In genomic region chr5:141683596-141684161, GRCh38 we compare ENCODE assay signal across 16 cellular contexts. TPM values are rescaled to one million over a fixed set of nuclear protein-coding genes. Genes with fewer than 3 reads are reported as not detected.
DNase-seq lines count a peak whose midpoint lies in the region; ATAC-seq and TF ChIP-seq lines count a peak whose summit lies in the region.
"Had no signal": no experiment of that assay in that cellular context is flagged by ENCODE, and none has a peak within 500 bp of the region (broad histone marks: within the 10 kb centered on the region; RNA-seq: fewer than 3 reads in every experiment).

No MANE protein-coding gene starts in this region.

- no peak for ATAC-seq in Right ventricle myocardium inferior
- ATAC-seq in activated T-helper 17 cell treated with anti-CD3 and anti-CD28 coated beads, Interleukin-2, amount 50 U/mL, for 72 hours (replicated peaks): no peak
- ATAC-seq: HepG2, Panc1 had no signal

- no peak overlapping the region for H3K27ac Mint-ChIP-seq in activated T-helper 17 cell treated with anti-CD3 and anti-CD28 coated beads, Interleukin-2, amount 50 U/mL, for 72 hours
- H3K27ac Mint-ChIP-seq: activated naive CD4-positive, alpha-beta T cell treated with anti-CD3 and anti-CD28 coated beads for 36 hours had no signal

- peaks cover 7% of the 10 kb centered on the region for H3K36me3 ChIP-seq in left ventricle myocardium inferior
- H3K36me3 ChIP-seq in mesodermal cell (ENCODE audit: control insufficient read depth, insufficient read depth, low read length): peaks cover 11% of the 10 kb centered on the region
- H3K36me3 ChIP-seq: thyroid gland, WERI-Rb-1 had no signal

- peaks cover 78% of the 10 kb centered on the region for H3K4me1 ChIP-seq in left ventricle myocardium inferior
- H3K4me1 ChIP-seq in mesodermal cell (ENCODE audit: control insufficient read depth, insufficient read depth, low read length, poor library complexity, severe bottlenecking): peaks cover 45% of the 10 kb centered on the region

- no peaks in the 10 kb centered on the region for H3K9me3 Mint-ChIP-seq in activated T-helper 17 cell treated with anti-CD3 and anti-CD28 coated beads, Interleukin-2, amount 50 U/mL, for 72 hours
- H3K9me3 Mint-ChIP-seq: activated naive CD4-positive, alpha-beta T cell treated with anti-CD3 and anti-CD28 coated beads for 36 hours had no signal

- H3K36me3 Mint-ChIP-seq in activated T-helper 17 cell treated with anti-CD3 and anti-CD28 coated beads, Interleukin-2, amount 50 U/mL, for 72 hours (ENCODE audit: low read depth): no peaks in the 10 kb centered on the region

- peak overlapping the region; percentile 69 for H3K27ac ChIP-seq in left ventricle myocardium inferior (replicated peaks)
- H3K27ac ChIP-seq in mesodermal cell (ENCODE audit: low read depth, low read length, severe bottlenecking): peak overlapping the region; percentile 46
- H3K27ac ChIP-seq: thyroid gland, WERI-Rb-1 had no signal

- no peak overlapping the region for H3K4me3 ChIP-seq in left ventricle myocardium inferior
- H3K4me3 ChIP-seq in mesodermal cell (ENCODE audit: extremely low read depth, insufficient read depth, low read length, poor library complexity, severe bottlenecking): no peak overlapping the region
- H3K4me3 ChIP-seq: thyroid gland had no signal

- peaks cover 3% of the 10 kb centered on the region for H3K27me3 Mint-ChIP-seq in activated T-helper 17 cell treated with anti-CD3 and anti-CD28 coated beads, Interleukin-2, amount 50 U/mL, for 72 hours

- TF ChIP-seq CTCF in left ventricle myocardium inferior (IDR thresholded peaks at IDR 0.05; ENCODE audit: borderline replicate concordance): no peak

- H3K9me3 ChIP-seq in left ventricle myocardium inferior (replicated peaks) (no peaks in the 10 kb centered on the region), mesodermal cell (ENCODE audit: control insufficient read depth, low read length) (no peaks in the 10 kb centered on the region)
- H3K9me3 ChIP-seq: BE2C, thyroid gland had no signal

- peaks cover 12% of the 10 kb centered on the region for H3K4me1 Mint-ChIP-seq in activated T-helper 17 cell treated with anti-CD3 and anti-CD28 coated beads, Interleukin-2, amount 50 U/mL, for 72 hours

- peak overlapping the region; percentile 86 for H3K4me3 Mint-ChIP-seq in activated T-helper 17 cell treated with anti-CD3 and anti-CD28 coated beads, Interleukin-2, amount 50 U/mL, for 72 hours

- intact Hi-C loops in left ventricle myocardium inferior (cut with micrococcal nuclease): no loop called here
- intact Hi-C loops in Right ventricle myocardium inferior (cut with DNase I): no loop called here

- H3K27me3 ChIP-seq in left ventricle myocardium inferior (ENCODE audit: low read depth): no peaks in the 10 kb centered on the region
- H3K27me3 ChIP-seq: BE2C, thyroid gland had no signal

- DNase-seq in left ventricle myocardium inferior (no peak), Right ventricle myocardium inferior (ENCODE audit: missing footprints) (no peak), GDM1 (lab: John Stamatoyannopoulos, UW) (no peak), DMS79 (lab: John Stamatoyannopoulos, UW) (no peak), C1 segment of cervical spinal cord (lab: John Stamatoyannopoulos, UW) (no peak)
- DNase-seq in activated effector memory CD4-positive, alpha-beta T cell treated with anti-CD3 and anti-CD28 coated beads, Interleukin-2, amount 50 U/mL, for 16 hours: no peak
- DNase-seq: BE2C, NCI-H2081, NCI-H524 treated with DMSO at 0.1 percent for 48 hours, WERI-Rb-1 had no signal

RNA-seq across cellular contexts. Expression of gene ARAP3, which starts 1.6 kb away (rescaled TPM):
- total RNA-seq in left ventricle myocardium inferior: 15.2 TPM
- 14.7 TPM for total RNA-seq in Right ventricle myocardium inferior
- 10 to 100 TPM in 1 of 2 donors, 1 to 10 TPM in 1; 7.1 to 19.6 TPM for total RNA-seq in activated T-helper 17 cell treated with anti-CD3 and anti-CD28 coated beads, Interleukin-2, amount 50 U/mL, for 72 hours
- polyA plus RNA-seq in mesodermal cell (2013, experiment 1 of 2): 68.5 TPM
- 47.6 TPM for polyA plus RNA-seq in mesodermal cell (2013, experiment 2 of 2)
- total RNA-seq: HepG2 had no signal

RNA-seq across cellular contexts. Expression of gene FCHSD1, which starts 32.5 kb away (rescaled TPM):
- total RNA-seq in left ventricle myocardium inferior: 4.7 TPM
- total RNA-seq in Right ventricle myocardium inferior: 4.5 TPM
- total RNA-seq in activated T-helper 17 cell treated with anti-CD3 and anti-CD28 coated beads, Interleukin-2, amount 50 U/mL, for 72 hours: 100 to 1,000 TPM in 1 of 2 donors, 10 to 100 TPM in 1; 38.7 to 113 TPM
- polyA plus RNA-seq in mesodermal cell (2013, experiment 1 of 2): 41.5 TPM
- polyA plus RNA-seq in mesodermal cell (2013, experiment 2 of 2): 27.4 TPM

RNA-seq across cellular contexts. Expression of gene RELL2, which starts 46.9 kb away (rescaled TPM):
- 1.0 TPM for total RNA-seq in left ventricle myocardium inferior
- total RNA-seq in Right ventricle myocardium inferior: 0.78 TPM
- total RNA-seq in activated T-helper 17 cell treated with anti-CD3 and anti-CD28 coated beads, Interleukin-2, amount 50 U/mL, for 72 hours: 10 to 100 TPM; 16.5 to 29.9 TPM
- 4.5 TPM for polyA plus RNA-seq in mesodermal cell (2013, experiment 1 of 2)
- polyA plus RNA-seq in mesodermal cell (2013, experiment 2 of 2): 4.4 TPM

RNA-seq across cellular contexts. Expression of gene HDAC3, which starts 47.0 kb away (rescaled TPM):
- 27.4 TPM for total RNA-seq in left ventricle myocardium inferior
- total RNA-seq in Right ventricle myocardium inferior: 29.9 TPM
- 100 to 1,000 TPM; 123 to 174 TPM for total RNA-seq in activated T-helper 17 cell treated with anti-CD3 and anti-CD28 coated beads, Interleukin-2, amount 50 U/mL, for 72 hours
- 72.4 TPM for polyA plus RNA-seq in mesodermal cell (2013, experiment 1 of 2)
- polyA plus RNA-seq in mesodermal cell (2013, experiment 2 of 2): 66.4 TPM
